Comparison of ENCODE assay signal across 29 cellular contexts in genomic region chr2:109373791-109374547, GRCh38.
A peak's percentile ranks its signal among the peaks of the same experiment; 100 is the strongest.
DNase-seq lines count a peak whose midpoint lies in the region; ATAC-seq and TF ChIP-seq lines count a peak whose summit lies in the region.
"Had no signal": no experiment of that assay in that cellular context is flagged by ENCODE, and none has a peak within 500 bp of the region (broad histone marks: within the 10 kb centered on the region; RNA-seq: fewer than 3 reads in every experiment).

No MANE protein-coding gene starts in this region.

- peaks cover 5% of the 10 kb centered on the region for H3K36me3 ChIP-seq in right atrium auricular region
- peaks cover 0 to 27% (median 0%) of the 10 kb centered on the region in 9 donors for H3K36me3 ChIP-seq in heart right ventricle
- H3K36me3 ChIP-seq in endodermal cell (ENCODE audit: control insufficient read depth, insufficient read depth, low read length): no peaks in the 10 kb centered on the region
- H3K36me3 ChIP-seq: BE2C, prostate gland had no signal

- no peak overlapping the region for H3K27ac Mint-ChIP-seq in endodermal cell
- H3K27ac Mint-ChIP-seq: activated CD8-positive, alpha-beta T cell treated with anti-CD3 and anti-CD28 coated beads, Interleukin-2, amount 10 ng/mL, durations not matched to agents 7 days and 5 days; IgD-negative memory B cell; T-cell had no signal

- H3K4me1 ChIP-seq in right atrium auricular region (peaks cover 0 to 6% of the 10 kb centered on the region in 2 donors), heart right ventricle (peaks cover 0 to 25% (median 0%) of the 10 kb centered on the region in 9 donors), endodermal cell (ENCODE audit: control insufficient read depth, insufficient read depth, low read length) (no peaks in the 10 kb centered on the region)
- H3K4me1 ChIP-seq: adrenal gland, BE2C, body of pancreas, foreskin keratinocyte, prostate gland had no signal

- H3K36me3 Mint-ChIP-seq in endodermal cell (ENCODE audit: low read depth): no peaks in the 10 kb centered on the region
- H3K36me3 Mint-ChIP-seq: IgD-negative memory B cell had no signal

- H3K9me3 ChIP-seq in right atrium auricular region (no peaks in the 10 kb centered on the region), heart right ventricle (no peaks in the 10 kb centered on the region), endodermal cell (ENCODE audit: control insufficient read depth, low read length) (no peaks in the 10 kb centered on the region)
- H3K9me3 ChIP-seq: adrenal gland, BE2C, body of pancreas, heart left ventricle, prostate gland, thoracic aorta had no signal

- H3K4me3 ChIP-seq in right atrium auricular region (no peak overlapping the region), heart right ventricle (no peak overlapping the region), endodermal cell (ENCODE audit: low read length) (no peak overlapping the region)
- H3K4me3 ChIP-seq: adrenal gland, body of pancreas, GM23248, heart left ventricle, prostate gland, thoracic aorta had no signal

- DNase-seq in right atrium auricular region (ENCODE audit: low spot score) (peak; percentile 36), heart right ventricle (no peak), endodermal cell (peak; percentile 32), posterior vena cava (ENCODE audit: low spot score) (peak; percentile 62), NCI-H1417 (lab: John Stamatoyannopoulos, UW) (no peak), superior temporal gyrus (ENCODE audit: extremely low spot score) (no peak)
- DNase-seq: ACHN; activated CD4-positive, alpha-beta T cell treated with anti-CD3 and anti-CD28 coated beads for 1 hour; activated CD8-positive, alpha-beta T cell treated with anti-CD3 and anti-CD28 coated beads, Interleukin-2, amount 10 ng/mL, durations not matched to agents 7 days and 5 days; activated naive CD4-positive, alpha-beta T cell treated with Interleukin-2 at 50 U/mL for 16 hours; BE2C; body of pancreas; cerebellar nuclear complex; effector CD8-positive, alpha-beta T cell; foreskin keratinocyte; GM23248; mammary epithelial cell; NCI-H1048; NCI-H187 treated with DMSO at 0.1 percent for 48 hours; NCI-H526; stimulated activated naive CD4-positive, alpha-beta T cell had no signal

- H3K4me1 Mint-ChIP-seq in endodermal cell: no peaks in the 10 kb centered on the region
- H3K4me1 Mint-ChIP-seq: IgD-negative memory B cell, T-cell had no signal

- TF ChIP-seq CTCF in right atrium auricular region (IDR thresholded peaks at IDR 0.05) (no peak), heart right ventricle (IDR thresholded peaks at IDR 0.05) (no peak), endodermal cell (conservative IDR thresholded peaks at IDR 0.05) (no peak)

- no peak overlapping the region for H3K27ac ChIP-seq in right atrium auricular region
- no peak overlapping the region for H3K27ac ChIP-seq in heart right ventricle
- peak overlapping the region; percentile 6 for H3K27ac ChIP-seq in endodermal cell (ENCODE audit: low read depth, low read length)
- H3K27ac ChIP-seq: adrenal gland, body of pancreas, foreskin keratinocyte, GM23248, heart left ventricle, prostate gland, thoracic aorta had no signal

- no peaks in the 10 kb centered on the region for H3K9me3 Mint-ChIP-seq in endodermal cell
- H3K9me3 Mint-ChIP-seq: IgD-negative memory B cell, T-cell had no signal

- WGBS in heart right ventricle, 2 donors: 91 to 98% methylated on average over 10 of the region's 10 CpGs
- 85 to 88% methylated on average over 9 to 10 of the region's 10 CpGs for WGBS in endodermal cell (ENCODE audit: insufficient coverage in 1 of 2, insufficient read length in 1 of 2), 2 experiments

- H3K27me3 ChIP-seq in right atrium auricular region (no peaks in the 10 kb centered on the region), heart right ventricle (no peaks in the 10 kb centered on the region), endodermal cell (ENCODE audit: control insufficient read depth, insufficient read depth, low read length, poor library complexity, severe bottlenecking) (peaks cover 6% of the 10 kb centered on the region)
- H3K27me3 ChIP-seq: adrenal gland, BE2C, body of pancreas, heart left ventricle had no signal

- ATAC-seq in heart right ventricle: no peak
- ATAC-seq in HG02678 (IDR thresholded peaks at IDR 0.05; ENCODE audit: unreplicated experiment): no peak
- ATAC-seq: activated CD8-positive, alpha-beta T cell treated with anti-CD3 and anti-CD28 coated beads, Interleukin-2, amount 10 ng/mL, durations not matched to agents 7 days and 5 days; body of pancreas; esophagus mucosa; foreskin keratinocyte; T-cell had no signal

- intact Hi-C loops in heart right ventricle (cut with DNase I): no loop called here
- intact Hi-C loops in posterior vena cava (cut with DNase I): no loop called here

- H3K4me3 Mint-ChIP-seq in endodermal cell: no peak overlapping the region
- H3K4me3 Mint-ChIP-seq: activated CD8-positive, alpha-beta T cell treated with anti-CD3 and anti-CD28 coated beads, Interleukin-2, amount 10 ng/mL, durations not matched to agents 7 days and 5 days; IgD-negative memory B cell; T-cell had no signal

- no peak overlapping the region for H3K9ac ChIP-seq in endodermal cell (ENCODE audit: extremely low read depth, low read length, poor library complexity, severe bottlenecking)
- H3K9ac ChIP-seq: GM23248 had no signal

- no peaks in the 10 kb centered on the region for H3K27me3 Mint-ChIP-seq in endodermal cell (ENCODE audit: insufficient read depth)
- H3K27me3 Mint-ChIP-seq: IgD-negative memory B cell had no signal

Comparison
In these comparisons a context has a peak if more than half of its experiments do, and no peak if none do; other contexts are left out.
1. DNase-seq: peak in right atrium auricular region (single experiment), endodermal cell (single experiment) and posterior vena cava (single experiment); none in heart right ventricle (0 of 2), NCI-H1417 (0 of 3) and superior temporal gyrus (single experiment).